23 cellular contexts compared by ENCODE assay signal in genomic region chr13:27203186-27203585, GRCh38.
"Had no signal": no experiment of that assay in that cellular context is flagged by ENCODE, and none has a peak within 500 bp of the region (broad histone marks: within the 10 kb centered on the region; RNA-seq: fewer than 3 reads in every experiment).

No MANE protein-coding gene starts in this region.

- H3K27me3 ChIP-seq: dorsolateral prefrontal cortex, left lung, neural progenitor cell, right atrium auricular region, stomach, thyroid gland, vagina had no signal

- DNase-seq: dorsolateral prefrontal cortex; effector CD4-positive, alpha-beta T cell; kidney; left lung; mesenchymal stem cell; midbrain; stimulated activated CD4-positive, alpha-beta T cell treated with anti-CD3 and anti-CD28 coated beads, Interleukin-12 subunit alpha, Interleukin-12 subunit beta, amount 100 ng/mL, for 4 hours; stimulated activated CD4-positive, alpha-beta T cell treated with anti-CD3 and anti-CD28 coated beads, Interleukin-1b, Interleukin-23, amount 100 ng/mL, for 48 hours; stimulated activated CD4-positive, alpha-beta T cell treated with anti-CD3 and anti-CD28 coated beads, Interleukin-4, amount 100 ng/mL, for 24 hours; stimulated activated naive CD4-positive, alpha-beta T cell treated with Interleukin-2 at 50 U/mL for 16 hours; stomach; trophoblast cell had no signal

- H3K4me1 Mint-ChIP-seq: naive thymus-derived CD4-positive, alpha-beta T cell; nephron; neural progenitor cell had no signal

- H3K4me1 ChIP-seq: left lung, neural progenitor cell, parathyroid adenoma, prostate gland, right atrium auricular region, stomach, thyroid gland, vagina had no signal

- H3K9ac ChIP-seq: neural progenitor cell, parathyroid adenoma had no signal

- H3K9me3 ChIP-seq: left lung, prostate gland, right atrium auricular region, stomach, thyroid gland, vagina had no signal

- H3K36me3 ChIP-seq: left lung, neural progenitor cell, prostate gland, right atrium auricular region, stomach, thyroid gland, vagina had no signal

- H3K9me3 Mint-ChIP-seq: neural progenitor cell; stimulated activated effector memory CD8-positive, alpha-beta T cell treated with anti-CD3 and anti-CD28 coated beads, Interleukin-12 subunit alpha, Interleukin-12 subunit beta, amount 100 ng/mL, for 72 hours had no signal

- H3K4me3 Mint-ChIP-seq: naive thymus-derived CD4-positive, alpha-beta T cell; nephron; neural progenitor cell; stimulated activated effector memory CD8-positive, alpha-beta T cell treated with anti-CD3 and anti-CD28 coated beads, Interleukin-12 subunit alpha, Interleukin-12 subunit beta, amount 100 ng/mL, for 72 hours had no signal

- H3K4me3 ChIP-seq: dorsolateral prefrontal cortex, left lung, neural progenitor cell, prostate gland, right atrium auricular region, smooth muscle cell, stomach, thyroid gland, vagina had no signal

- H3K27ac Mint-ChIP-seq: naive thymus-derived CD4-positive, alpha-beta T cell; nephron; neural progenitor cell; stimulated activated effector memory CD8-positive, alpha-beta T cell treated with anti-CD3 and anti-CD28 coated beads, Interleukin-12 subunit alpha, Interleukin-12 subunit beta, amount 100 ng/mL, for 72 hours had no signal

- H3K36me3 Mint-ChIP-seq: neural progenitor cell; stimulated activated effector memory CD8-positive, alpha-beta T cell treated with anti-CD3 and anti-CD28 coated beads, Interleukin-12 subunit alpha, Interleukin-12 subunit beta, amount 100 ng/mL, for 72 hours had no signal

- H3K27ac ChIP-seq: dorsolateral prefrontal cortex, left lung, neural progenitor cell, parathyroid adenoma, prostate gland, right atrium auricular region, stomach, thyroid gland, vagina had no signal

- ATAC-seq: naive thymus-derived CD4-positive, alpha-beta T cell; sciatic nerve; stimulated activated effector memory CD8-positive, alpha-beta T cell treated with anti-CD3 and anti-CD28 coated beads, Interleukin-12 subunit alpha, Interleukin-12 subunit beta, amount 100 ng/mL, for 72 hours had no signal
